9 cellular contexts compared by ENCODE assay signal in genomic region chr2:113288674-113289149, GRCh38. TPM values are rescaled to one million over a fixed set of nuclear protein-coding genes. Genes with fewer than 3 reads are reported as not detected.
A peak's percentile ranks its signal among the peaks of the same experiment; 100 is the strongest.
DNase-seq lines count a peak whose midpoint lies in the region; ATAC-seq, FAIRE-seq and TF ChIP-seq lines count a peak whose summit lies in the region.
"Not testable (repeated sequence)": the region's sequence is repeated elsewhere in the genome, so short reads cannot be mapped to it uniquely, and the experiment has no call there.
"Had no signal": no experiment of that assay in that cellular context is flagged by ENCODE, and none has a peak within 500 bp of the region (broad histone marks: within the 10 kb centered on the region; RNA-seq: fewer than 3 reads in every experiment).

No MANE protein-coding gene starts in this region.

- DNase-seq in A549 (ENCODE audit: low read depth in 1 of 2, low spot score in 1 of 2) (peak in 1 of 2 experiments; percentile 6), HT1080 (ENCODE audit: low read depth) (peak; percentile 19), NCI-H2029 treated with DMSO at 0.1 percent for 48 hours (lab: John Stamatoyannopoulos, UW) (peak; percentile 87), PC-9 (peak; percentile 80 to 94), left kidney (ENCODE audit: low read depth, low spot score) (peak; percentile 59), transverse colon (peak; percentile 68)
- not testable (repeated sequence) for DNase-seq in Right ventricle myocardium inferior (ENCODE audit: missing footprints)

- H3K9ac ChIP-seq in mucosa of stomach (ENCODE audit: low read length): peak overlapping the region; percentile 23

- peak overlapping the region; percentile 22 to 64; a peak in 4 of 6 replicates for H3K27ac ChIP-seq in A549
- H3K27ac ChIP-seq in PC-9: peak overlapping the region; percentile 83
- peak overlapping the region; percentile 23 to 72 (median 46) for H3K27ac ChIP-seq in transverse colon

- intact Hi-C loops in PC-9 (cut with micrococcal nuclease; ENCODE audit: unreplicated experiment): loop anchor here (5.0 kb wide), 1 partner anchor 646 kb away; no protein-coding TSS in a partner anchor
- intact Hi-C loops in Right ventricle myocardium inferior (cut with DNase I); transverse colon (cut with DNase I; ENCODE audit: low total_unique reads): not testable (repeated sequence)

- POLR2A ChIA-PET in A549 (lab: Yijun Ruan, JAX); PC-9 (lab: Charles Lee; ENCODE audit: unreplicated experiment): not testable (repeated sequence)

- H3K27me3 ChIP-seq in PC-9 (ENCODE audit: insufficient read depth, low read depth); mucosa of stomach (ENCODE audit: control insufficient read depth, insufficient read depth, low read length); transverse colon: not testable (repeated sequence)

- not testable (repeated sequence) for H3K9me3 ChIP-seq in A549; PC-9 (ENCODE audit: insufficient read depth, low read depth); mucosa of stomach (ENCODE audit: control insufficient read depth, low read length); transverse colon

- not testable (repeated sequence) for H4K20me1 ChIP-seq in PC-9 (ENCODE audit: insufficient read depth)

- in situ Hi-C loops in transverse colon (cut with MboI; ENCODE audit: low pct_ligation_motif_present in 1 of 4, low pct_unique_long_range_greater_than_20kb in 1 of 4, low sequenced_read_pairs in 3 of 4): not testable (repeated sequence)

- not testable (repeated sequence) for H3K79me2 ChIP-seq in PC-9 (ENCODE audit: low read depth)

- 100% methylated on average over 3 of the region's 5 CpGs for WGBS in A549 (ENCODE audit: missing lambda C conversion rate)
- 35% methylated on average over 5 of the region's 5 CpGs; no CpG with 5 or more reads in 1 of the 2 donors for WGBS in transverse colon (ENCODE audit: low coverage in 1 of 2), 2 donors

- not testable (repeated sequence) for H3K9me2 ChIP-seq in PC-9 (ENCODE audit: insufficient read depth)

- TF ChIP-seq EP300 in A549 (IDR thresholded peaks at IDR 0.05); transverse colon (IDR thresholded peaks at IDR 0.05; ENCODE audit: low read depth): not testable (repeated sequence)

- not testable (repeated sequence) for H3K36me3 ChIP-seq in PC-9 (ENCODE audit: low read depth); mucosa of stomach (ENCODE audit: control insufficient read depth, insufficient read depth, low read length); transverse colon

- TF ChIP-seq RAD21 in A549 (conservative IDR thresholded peaks at IDR 0.05 in 1 of 2, IDR thresholded peaks at IDR 0.05 in 1 of 2): not testable (repeated sequence)

- H3F3A ChIP-seq in PC-9 (ENCODE audit: insufficient read depth, low read depth): peaks cover 25% of the 10 kb centered on the region

- not testable (repeated sequence) for TF ChIP-seq POLR2A in A549 (IDR thresholded peaks at IDR 0.05; ENCODE audit: low read length)
- TF ChIP-seq POLR2A in transverse colon (IDR thresholded peaks at IDR 0.05): peak; percentile 30

- CTCF ChIA-PET in A549 (lab: Yijun Ruan, JAX): not testable (repeated sequence)
- CTCF ChIA-PET in PC-9 (lab: Charles Lee): interaction anchor here (0.6 kb wide), 1 partner anchor 44 kb away, joined by 6 read pairs; no protein-coding TSS in a partner anchor

- H3K4me2 ChIP-seq in A549: not testable (repeated sequence)
- H3K4me2 ChIP-seq in PC-9: peak overlapping the region; percentile 25

- ATAC-seq in A549: not testable (repeated sequence)
- peak; percentile 53 for ATAC-seq in Right ventricle myocardium inferior

- not testable (repeated sequence) for FAIRE-seq in A549 (lab: Jason Lieb, UNC)

- H2AFZ ChIP-seq in PC-9: not testable (repeated sequence)

- not testable (repeated sequence) for H3K4me3 ChIP-seq in A549; PC-9; mucosa of stomach (ENCODE audit: low read length); transverse colon

- BruUV-seq in PC-9 (replicated peaks; lab: Mats Ljungman, UMichigan): not testable (repeated sequence)

- H3K4me1 ChIP-seq in A549: peaks cover 43% of the 10 kb centered on the region
- peaks cover 59% of the 10 kb centered on the region for H3K4me1 ChIP-seq in PC-9 (replicated peaks; ENCODE audit: insufficient read depth)
- H3K4me1 ChIP-seq in mucosa of stomach (ENCODE audit: control insufficient read depth, insufficient read depth, low read length): peaks cover 31% of the 10 kb centered on the region
- H3K4me1 ChIP-seq in transverse colon: peaks cover 9 to 20% (median 16%) of the 10 kb centered on the region in 4 donors

- not testable (repeated sequence) for TF ChIP-seq CTCF in A549 (IDR thresholded peaks at IDR 0.05); PC-9 (conservative IDR thresholded peaks at IDR 0.05); transverse colon (IDR thresholded peaks at IDR 0.05)

RNA-seq across cellular contexts. Expression of gene PAX8, which starts 10.0 kb away (rescaled TPM):
- polyA plus RNA-seq in A549 (2011; rRNA removed) (0.71 and 1.0 TPM in 2 replicates), A549 (2017; fragmentation: RNase III; extraction: RNeasy Plus Mini Kit Qiagen cat#74134 plus additional on column Dnase treatment) (0.81 to 1.7 TPM (median 1.5 TPM) in 3 replicates)
- polyA plus RNA-seq in A549 (2012; cell fraction: cytosol; rRNA removed): 0.54 and 0.66 TPM in 2 replicates
- 0.40 and 0.91 TPM in 2 replicates for polyA plus RNA-seq in A549 (2012; cell fraction: nucleus; rRNA removed)
- 1.0 and 1.7 TPM in 2 replicates for polyA minus RNA-seq in A549 (2011; rRNA and poly(A)+ RNA removed)
- total RNA-seq in HT1080 (2014; rRNA removed; shearing (Covaris generic)): 5.9 and 11.3 TPM in 2 replicates
- polyA plus RNA-seq in HT1080 (2015; cell fraction: cytosol; rRNA removed): 1.4 and 1.9 TPM in 2 replicates
- 3.0 and 5.7 TPM in 2 replicates for polyA plus RNA-seq in HT1080 (2015; cell fraction: nucleus; rRNA removed)
- total RNA-seq in PC-9 (2021) (5.8 and 6.4 TPM in 2 replicates), Right ventricle myocardium inferior (0.60 TPM), transverse colon (10 to 100 TPM in 2 of 4 donors, 1 to 10 TPM in 2; 1.6 to 13.7 (median 8.3) TPM)
- total RNA-seq: bronchial epithelial cell had no signal
